In the genomic region with DNA sequence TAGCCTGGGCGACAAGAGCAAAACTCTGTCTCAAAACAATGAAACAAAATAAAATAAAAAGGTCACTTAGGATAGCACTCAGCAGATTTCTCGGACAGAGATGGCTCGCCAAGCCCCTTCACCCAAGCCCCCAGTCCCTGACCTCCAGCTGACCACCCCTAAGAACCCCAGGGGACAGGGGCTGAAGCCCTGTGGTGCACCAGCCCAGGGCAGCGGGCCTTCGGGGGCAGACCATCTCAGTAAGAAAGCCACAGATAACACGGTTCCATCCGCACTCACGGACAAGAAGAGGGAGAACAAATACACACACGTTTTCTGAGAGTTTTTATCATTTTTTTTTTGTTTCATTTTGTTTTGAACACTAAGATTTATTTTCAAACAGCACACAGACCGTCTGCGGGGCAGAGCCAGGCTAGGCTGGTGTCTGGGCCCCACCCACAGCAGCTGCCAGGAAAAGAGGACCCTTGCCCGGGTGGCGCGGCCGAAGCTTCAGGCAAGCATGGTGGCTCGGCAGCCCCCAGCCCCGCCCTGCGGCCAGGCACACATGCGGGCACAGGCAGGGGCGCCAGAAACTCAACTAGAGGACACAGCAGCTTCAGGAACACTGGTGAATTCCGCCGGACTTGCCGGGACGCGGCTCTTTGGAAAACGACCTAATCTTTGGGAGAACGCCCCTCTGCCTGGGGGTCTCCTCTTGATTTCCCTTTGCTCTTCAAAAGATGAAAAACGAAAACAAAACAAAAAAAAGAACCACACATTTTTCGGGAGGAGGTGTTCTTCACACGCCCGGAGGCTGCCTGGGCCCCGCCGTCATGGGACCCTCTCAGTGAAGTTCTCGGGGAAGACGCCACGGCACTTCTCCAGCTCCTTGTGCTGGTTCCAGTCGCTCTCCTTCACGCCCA, we compare ENCODE assay signal across 18 cellular contexts. TPM values are rescaled to one million over a fixed set of nuclear protein-coding genes. Genes with fewer than 3 reads are reported as not detected.
A peak's percentile ranks its signal among the peaks of the same experiment; 100 is the strongest.
DNase-seq lines count a peak whose midpoint lies in the region; ATAC-seq and TF ChIP-seq lines count a peak whose summit lies in the region.
"Had no signal": no experiment of that assay in that cellular context is flagged by ENCODE, and none has a peak within 500 bp of the region (broad histone marks: within the 10 kb centered on the region; RNA-seq: fewer than 3 reads in every experiment).

No MANE protein-coding gene starts in this region.

- H3K36me3 Mint-ChIP-seq in activated CD8-positive, alpha-beta memory T cell treated with anti-CD3 and anti-CD28 coated beads, Interleukin-2, amount 10 ng/mL, durations not matched to agents 7 days and 5 days = peaks cover 9% of the 10 kb centered on the region
- peaks cover 49% of the 10 kb centered on the region for H3K36me3 Mint-ChIP-seq in stimulated activated effector memory CD8-positive, alpha-beta T cell treated with anti-CD3 and anti-CD28 coated beads, Interleukin-12 subunit alpha, Interleukin-12 subunit beta, amount 100 ng/mL, for 72 hours
- peaks cover 15% of the 10 kb centered on the region for H3K36me3 Mint-ChIP-seq in activated CD8-positive, alpha-beta T cell treated with anti-CD3 and anti-CD28 coated beads, Interleukin-2, amount 10 ng/mL, durations not matched to agents 7 days and 5 days (ENCODE audit: low read depth)

- POLR2A ChIA-PET in activated CD8-positive, alpha-beta T cell treated with anti-CD3 and anti-CD28 coated beads, Interleukin-2, amount 10 ng/mL, durations not matched to agents 7 days and 5 days (lab: Charles Lee) = no interaction called here

- H3K27me3 ChIP-seq in Peyer's patch (no peaks in the 10 kb centered on the region), lower lobe of right lung (ENCODE audit: low read depth) (no peaks in the 10 kb centered on the region)
- H3K27me3 ChIP-seq: BE2C, breast epithelium, SJCRH30, uterus had no signal

- H3K27ac Mint-ChIP-seq in activated CD8-positive, alpha-beta memory T cell treated with anti-CD3 and anti-CD28 coated beads, Interleukin-2, amount 10 ng/mL, durations not matched to agents 7 days and 5 days = no peak overlapping the region
- peak overlapping the region; percentile 63 for H3K27ac Mint-ChIP-seq in stimulated activated effector memory CD8-positive, alpha-beta T cell treated with anti-CD3 and anti-CD28 coated beads, Interleukin-12 subunit alpha, Interleukin-12 subunit beta, amount 100 ng/mL, for 72 hours
- H3K27ac Mint-ChIP-seq in activated CD8-positive, alpha-beta T cell treated with anti-CD3 and anti-CD28 coated beads, Interleukin-2, amount 10 ng/mL, durations not matched to agents 7 days and 5 days = no peak overlapping the region

- no peaks in the 10 kb centered on the region for H3K9me3 Mint-ChIP-seq in activated CD8-positive, alpha-beta memory T cell treated with anti-CD3 and anti-CD28 coated beads, Interleukin-2, amount 10 ng/mL, durations not matched to agents 7 days and 5 days (ENCODE audit: low read depth)
- peaks cover 2% of the 10 kb centered on the region for H3K9me3 Mint-ChIP-seq in stimulated activated effector memory CD8-positive, alpha-beta T cell treated with anti-CD3 and anti-CD28 coated beads, Interleukin-12 subunit alpha, Interleukin-12 subunit beta, amount 100 ng/mL, for 72 hours
- H3K9me3 Mint-ChIP-seq in activated CD8-positive, alpha-beta T cell treated with anti-CD3 and anti-CD28 coated beads, Interleukin-2, amount 10 ng/mL, durations not matched to agents 7 days and 5 days (ENCODE audit: insufficient read depth) = no peaks in the 10 kb centered on the region

- H3K27ac ChIP-seq in Peyer's patch (no peak overlapping the region), lower lobe of right lung (no peak overlapping the region)
- H3K27ac ChIP-seq: breast epithelium, SJCRH30, uterus had no signal

- no peak overlapping the region for H3K4me3 Mint-ChIP-seq in activated CD8-positive, alpha-beta memory T cell treated with anti-CD3 and anti-CD28 coated beads, Interleukin-2, amount 10 ng/mL, durations not matched to agents 7 days and 5 days
- H3K4me3 Mint-ChIP-seq in stimulated activated effector memory CD8-positive, alpha-beta T cell treated with anti-CD3 and anti-CD28 coated beads, Interleukin-12 subunit alpha, Interleukin-12 subunit beta, amount 100 ng/mL, for 72 hours = no peak overlapping the region
- no peak overlapping the region for H3K4me3 Mint-ChIP-seq in activated CD8-positive, alpha-beta T cell treated with anti-CD3 and anti-CD28 coated beads, Interleukin-2, amount 10 ng/mL, durations not matched to agents 7 days and 5 days

- H3K4me1 Mint-ChIP-seq in activated CD8-positive, alpha-beta memory T cell treated with anti-CD3 and anti-CD28 coated beads, Interleukin-2, amount 10 ng/mL, durations not matched to agents 7 days and 5 days = peaks cover 2% of the 10 kb centered on the region
- H3K4me1 Mint-ChIP-seq in stimulated activated effector memory CD8-positive, alpha-beta T cell treated with anti-CD3 and anti-CD28 coated beads, Interleukin-12 subunit alpha, Interleukin-12 subunit beta, amount 100 ng/mL, for 72 hours = peaks cover 21% of the 10 kb centered on the region
- peaks cover 4% of the 10 kb centered on the region for H3K4me1 Mint-ChIP-seq in activated CD8-positive, alpha-beta T cell treated with anti-CD3 and anti-CD28 coated beads, Interleukin-2, amount 10 ng/mL, durations not matched to agents 7 days and 5 days (ENCODE audit: low read depth)

- H3K9me3 ChIP-seq in Peyer's patch = no peaks in the 10 kb centered on the region
- no peaks in the 10 kb centered on the region for H3K9me3 ChIP-seq in lower lobe of right lung
- H3K9me3 ChIP-seq: BE2C, breast epithelium, uterus had no signal

- TF ChIP-seq CTCF in Peyer's patch (IDR thresholded peaks at IDR 0.05) = no peak
- TF ChIP-seq CTCF in lower lobe of right lung (IDR thresholded peaks at IDR 0.05) = no peak
- TF ChIP-seq CTCF in omental fat pad (IDR thresholded peaks at IDR 0.05) = no peak

- TF ChIP-seq POLR2A in Peyer's patch (IDR thresholded peaks at IDR 0.05) = no peak

- CTCF ChIA-PET in activated CD8-positive, alpha-beta memory T cell treated with anti-CD3 and anti-CD28 coated beads, Interleukin-2, amount 10 ng/mL, durations not matched to agents 7 days and 5 days (lab: Charles Lee) = interaction anchor here (1.5 kb wide), 1 partner anchor 12 kb away, joined by 3 read pairs; no protein-coding TSS in a partner anchor
- CTCF ChIA-PET in activated CD8-positive, alpha-beta T cell treated with anti-CD3 and anti-CD28 coated beads, Interleukin-2, amount 10 ng/mL, durations not matched to agents 7 days and 5 days (lab: Charles Lee) = no interaction called here

- H3K4me1 ChIP-seq in Peyer's patch (peaks cover 0 to 7% (median 3%) of the 10 kb centered on the region in 4 donors), lower lobe of right lung (peaks cover 7% of the 10 kb centered on the region)
- H3K4me1 ChIP-seq: BE2C, breast epithelium, SJCRH30 had no signal

- peaks cover 0 to 8% (median 0%) of the 10 kb centered on the region in 3 donors for H3K36me3 ChIP-seq in Peyer's patch
- peaks cover 13% of the 10 kb centered on the region for H3K36me3 ChIP-seq in lower lobe of right lung
- H3K36me3 ChIP-seq: BE2C, breast epithelium, SJCRH30, uterus had no signal

- intact Hi-C loops in lower lobe of right lung (cut with DNase I) = no loop called here

- H3K4me3 ChIP-seq in Peyer's patch (no peak overlapping the region), lower lobe of right lung (no peak overlapping the region)
- H3K4me3 ChIP-seq: breast epithelium, SJCRH30, uterus had no signal

- ATAC-seq in activated CD8-positive, alpha-beta memory T cell treated with anti-CD3 and anti-CD28 coated beads, Interleukin-2, amount 10 ng/mL, durations not matched to agents 7 days and 5 days = no peak
- ATAC-seq in lower lobe of right lung (no peak), omental fat pad (ENCODE audit: low FRiP score) (no peak)
- ATAC-seq in stimulated activated effector memory CD8-positive, alpha-beta T cell treated with anti-CD3 and anti-CD28 coated beads, Interleukin-12 subunit alpha, Interleukin-12 subunit beta, amount 100 ng/mL, for 72 hours = no peak
- ATAC-seq in activated CD8-positive, alpha-beta T cell treated with anti-CD3 and anti-CD28 coated beads, Interleukin-2, amount 10 ng/mL, durations not matched to agents 7 days and 5 days = no peak

- no peaks in the 10 kb centered on the region for H3K27me3 Mint-ChIP-seq in activated CD8-positive, alpha-beta memory T cell treated with anti-CD3 and anti-CD28 coated beads, Interleukin-2, amount 10 ng/mL, durations not matched to agents 7 days and 5 days
- H3K27me3 Mint-ChIP-seq in activated CD8-positive, alpha-beta T cell treated with anti-CD3 and anti-CD28 coated beads, Interleukin-2, amount 10 ng/mL, durations not matched to agents 7 days and 5 days (ENCODE audit: low read depth) = no peaks in the 10 kb centered on the region

- DNase-seq in activated CD8-positive, alpha-beta memory T cell treated with anti-CD3 and anti-CD28 coated beads, Interleukin-2, amount 50 U/mL, for 48 hours = peak; percentile 32
- no peak for DNase-seq in activated CD8-positive, alpha-beta memory T cell treated with anti-CD3 and anti-CD28 coated beads, Interleukin-2, amount 10 ng/mL, durations not matched to agents 7 days and 5 days
- DNase-seq in Peyer's patch = peak in 2 of 3 donors; percentile 36 to 39
- DNase-seq in lower lobe of right lung = peak; percentile 43
- no peak for DNase-seq in stimulated activated effector memory CD8-positive, alpha-beta T cell treated with anti-CD3 and anti-CD28 coated beads, Interleukin-12 subunit alpha, Interleukin-12 subunit beta, amount 100 ng/mL, for 72 hours (ENCODE audit: low spot score in 2 of 2)
- DNase-seq in omental fat pad (ENCODE audit: low spot score) = no peak
- no peak for DNase-seq in COR-L47 (lab: John Stamatoyannopoulos, UW)
- no peak for DNase-seq in activated CD8-positive, alpha-beta T cell treated with anti-CD3 and anti-CD28 coated beads, Interleukin-2, amount 10 ng/mL, durations not matched to agents 7 days and 5 days
- DNase-seq: amniotic stem cell, cortex of kidney, NCI-H1092 treated with DMSO at 0.1 percent for 48 hours, NCI-H187 treated with DMSO at 0.1 percent for 48 hours, NCI-H526, SJCRH30, T-helper 1 cell had no signal

RNA-seq across cellular contexts. Expression of gene BIN1, which starts 59.0 kb away (rescaled TPM):
- total RNA-seq in activated CD8-positive, alpha-beta memory T cell treated with anti-CD3 and anti-CD28 coated beads, Interleukin-2, amount 10 ng/mL, durations not matched to agents 7 days and 5 days = 100 to 1,000 TPM; 105 to 152 TPM
- total RNA-seq in Peyer's patch (10 to 100 TPM; 22.2 to 81.7 (median 47.2) TPM), lower lobe of right lung (33.9 TPM), omental fat pad (10 to 100 TPM; 64.2 to 78.5 (median 73.2) TPM)
- total RNA-seq in activated CD8-positive, alpha-beta T cell treated with anti-CD3 and anti-CD28 coated beads, Interleukin-2, amount 10 ng/mL, durations not matched to agents 7 days and 5 days = 100 to 1,000 TPM; 125 to 127 TPM

Comparison
In these comparisons a context has a peak if more than half of its experiments do, and no peak if none do; other contexts are left out.
1. DNase-seq: peak in activated CD8-positive, alpha-beta memory T cell treated with anti-CD3 and anti-CD28 coated beads, Interleukin-2, amount 50 U/mL, for 48 hours (single experiment), Peyer's patch (2 of 3) and lower lobe of right lung (single experiment); none in activated CD8-positive, alpha-beta memory T cell treated with anti-CD3 and anti-CD28 coated beads, Interleukin-2, amount 10 ng/mL, durations not matched to agents 7 days and 5 days (single experiment), stimulated activated effector memory CD8-positive, alpha-beta T cell treated with anti-CD3 and anti-CD28 coated beads, Interleukin-12 subunit alpha, Interleukin-12 subunit beta, amount 100 ng/mL, for 72 hours (0 of 2), omental fat pad (single experiment), COR-L47 (single experiment) and activated CD8-positive, alpha-beta T cell treated with anti-CD3 and anti-CD28 coated beads, Interleukin-2, amount 10 ng/mL, durations not matched to agents 7 days and 5 days (single experiment).